ENCODE assay signal across 26 cellular contexts in genomic region chr4:180116840-180117239, GRCh38.
"Had no signal": no experiment of that assay in that cellular context is flagged by ENCODE, and none has a peak within 500 bp of the region (broad histone marks: within the 10 kb centered on the region; RNA-seq: fewer than 3 reads in every experiment).

No MANE protein-coding gene starts in this region.

- H3K79me2 ChIP-seq: parathyroid adenoma had no signal

- H3K4me3 ChIP-seq: left lung, lung, neural progenitor cell, psoas muscle, right atrium auricular region, right lobe of liver, smooth muscle cell, tibial nerve, uterus had no signal

- H3K4me1 ChIP-seq: left lung, parathyroid adenoma, psoas muscle, right atrium auricular region, right lobe of liver, tibial nerve, uterus had no signal

- H3K27ac ChIP-seq: left lung, neural progenitor cell, neutrophil, parathyroid adenoma, psoas muscle, right atrium auricular region, right lobe of liver, tibial nerve, uterus had no signal

- H3K9ac ChIP-seq: neural progenitor cell, parathyroid adenoma had no signal

- ATAC-seq: left colon; left lung; natural killer cell; psoas muscle; right lobe of liver; stimulated activated memory B cell treated with anti-CD40 and anti-IgM and Interleukin-4, amounts not matched to agents 10 μg/mL and 1 μg/mL and 100 μg/mL, for 72 hours; stimulated activated naive CD8-positive, alpha-beta T cell treated with anti-CD3 and anti-CD28 coated beads, Interleukin-15, amount 100 ng/mL, for 72 hours had no signal

- H3K4me2 ChIP-seq: neural progenitor cell had no signal

- DNase-seq: hippocampal formation; left colon; left lung; naive B cell; natural killer cell; nephron progenitor cell; occipital lobe; psoas muscle; right lobe of liver; stimulated activated CD4-positive, alpha-beta T cell treated with anti-CD3 and anti-CD28 coated beads, Interleukin-1b, Interleukin-23, amount 100 ng/mL, for 48 hours; stimulated activated CD4-positive, alpha-beta T cell treated with anti-CD3 and anti-CD28 coated beads, Interleukin-2, amount 100 ng/mL, for 48 hours; stimulated activated CD4-positive, alpha-beta T cell treated with anti-CD3 and anti-CD28 coated beads, Interleukin-4, amount 100 ng/mL, for 4 hours; stimulated activated CD8-positive, alpha-beta memory T cell treated with anti-CD3 and anti-CD28 coated beads, Interleukin-4, amount 100 ng/mL, for 48 hours; stimulated activated naive CD4-positive, alpha-beta T cell treated with Interleukin-2 at 50 U/mL for 16 hours; stimulated activated naive CD8-positive, alpha-beta T cell treated with anti-CD3 and anti-CD28 coated beads, Interleukin-15, amount 100 ng/mL, for 72 hours; substantia nigra; uterus had no signal

- H3K36me3 Mint-ChIP-seq: naive B cell; natural killer cell; neural progenitor cell; stimulated activated memory B cell treated with anti-CD40 and anti-IgM and Interleukin-4, amounts not matched to agents 10 μg/mL and 1 μg/mL and 100 μg/mL, for 72 hours; type B pancreatic cell had no signal

- H3K27ac Mint-ChIP-seq: naive B cell; natural killer cell; nephron progenitor cell; neural progenitor cell; stimulated activated memory B cell treated with anti-CD40 and anti-IgM and Interleukin-4, amounts not matched to agents 10 μg/mL and 1 μg/mL and 100 μg/mL, for 72 hours; type B pancreatic cell had no signal

- H3K4me3 Mint-ChIP-seq: naive B cell; natural killer cell; nephron progenitor cell; neural progenitor cell; stimulated activated memory B cell treated with anti-CD40 and anti-IgM and Interleukin-4, amounts not matched to agents 10 μg/mL and 1 μg/mL and 100 μg/mL, for 72 hours; stimulated activated naive CD8-positive, alpha-beta T cell treated with anti-CD3 and anti-CD28 coated beads, Interleukin-15, amount 100 ng/mL, for 72 hours; type B pancreatic cell had no signal

- H3K27me3 Mint-ChIP-seq: stimulated activated memory B cell treated with anti-CD40 and anti-IgM and Interleukin-4, amounts not matched to agents 10 μg/mL and 1 μg/mL and 100 μg/mL, for 72 hours; stimulated activated naive CD8-positive, alpha-beta T cell treated with anti-CD3 and anti-CD28 coated beads, Interleukin-15, amount 100 ng/mL, for 72 hours; type B pancreatic cell had no signal

- H3K4me1 Mint-ChIP-seq: naive B cell; natural killer cell; nephron progenitor cell; neural progenitor cell; stimulated activated memory B cell treated with anti-CD40 and anti-IgM and Interleukin-4, amounts not matched to agents 10 μg/mL and 1 μg/mL and 100 μg/mL, for 72 hours; stimulated activated naive CD8-positive, alpha-beta T cell treated with anti-CD3 and anti-CD28 coated beads, Interleukin-15, amount 100 ng/mL, for 72 hours had no signal

- H2AFZ ChIP-seq: neural progenitor cell, parathyroid adenoma had no signal

- H3K36me3 ChIP-seq: left lung, neural progenitor cell, neutrophil, right atrium auricular region, right lobe of liver, tibial nerve, uterus had no signal

- H3K9me3 ChIP-seq: left lung, neutrophil, psoas muscle, right atrium auricular region, right lobe of liver, tibial nerve, uterus had no signal

- H3K27me3 ChIP-seq: left lung, neural progenitor cell, neutrophil, right atrium auricular region, right lobe of liver, tibial nerve, uterus had no signal

- H3K9me3 Mint-ChIP-seq: nephron progenitor cell; neural progenitor cell; stimulated activated memory B cell treated with anti-CD40 and anti-IgM and Interleukin-4, amounts not matched to agents 10 μg/mL and 1 μg/mL and 100 μg/mL, for 72 hours; type B pancreatic cell had no signal
